In the genomic region with DNA sequence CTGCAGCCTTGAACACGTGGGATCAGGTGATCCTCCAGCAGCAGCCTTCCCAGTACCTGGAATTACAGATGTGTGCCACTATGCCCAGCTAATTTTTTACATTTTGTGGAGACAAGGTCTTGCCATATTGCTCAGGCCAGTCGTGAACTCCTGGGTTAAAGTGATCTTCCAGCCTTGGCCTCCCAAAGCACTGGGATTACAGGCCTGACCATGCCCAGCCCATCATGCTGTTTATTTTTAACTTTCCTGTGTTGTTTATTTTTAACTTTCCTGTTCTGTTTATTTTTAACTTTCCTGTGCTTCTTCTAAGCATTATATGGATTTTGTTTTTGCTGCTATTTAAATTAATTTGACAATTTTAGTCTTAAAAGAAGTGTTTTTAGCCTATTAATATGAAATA, we compare ENCODE assay signal across 21 cellular contexts.
DNase-seq lines count a peak whose midpoint lies in the region; ATAC-seq, FAIRE-seq and TF ChIP-seq lines count a peak whose summit lies in the region.
"Had no signal": no experiment of that assay in that cellular context is flagged by ENCODE, and none has a peak within 500 bp of the region (broad histone marks: within the 10 kb centered on the region; RNA-seq: fewer than 3 reads in every experiment).

No MANE protein-coding gene starts in this region.

- H3K4me3 Mint-ChIP-seq in progenitor cell of endocrine pancreas (ENCODE audit: low read depth): no peak overlapping the region
- H3K4me3 Mint-ChIP-seq: CD14-positive monocyte; CD4-positive, alpha-beta memory T cell; GM23338; HFFc6 had no signal

- H3K4me1 Mint-ChIP-seq in progenitor cell of endocrine pancreas (ENCODE audit: low read depth): peaks cover 4% of the 10 kb centered on the region
- H3K4me1 Mint-ChIP-seq: CD14-positive monocyte; CD4-positive, alpha-beta memory T cell; GM23338 had no signal

- ATAC-seq in Right ventricle myocardium inferior (no peak), GM19467 (IDR thresholded peaks at IDR 0.05; ENCODE audit: unreplicated experiment) (no peak)
- ATAC-seq: GM23338, HCT116 had no signal

- H3K4me3 ChIP-seq in left ventricle myocardium inferior (no peak overlapping the region), PC-9 (no peak overlapping the region), kidney (ENCODE audit: low read length in 2 of 2) (no peak overlapping the region), colonic mucosa (no peak overlapping the region)
- H3K4me3 ChIP-seq: GM23338 had no signal

- no peaks in the 10 kb centered on the region for H3F3A ChIP-seq in PC-9 (ENCODE audit: insufficient read depth, low read depth)

- no TSS peak for BruUV-seq in PC-9 (replicated peaks; lab: Mats Ljungman, UMichigan)

- H3K27ac ChIP-seq in left ventricle myocardium inferior (replicated peaks) (peak overlapping the region; percentile 42), PC-9 (no peak overlapping the region), kidney (ENCODE audit: low read depth in 2 of 2, low read length in 2 of 2) (no peak overlapping the region), colonic mucosa (no peak overlapping the region)
- H3K27ac ChIP-seq: HL-60 had no signal

- H3K79me2 ChIP-seq in PC-9 (ENCODE audit: low read depth): no peaks in the 10 kb centered on the region

- no peak for FAIRE-seq in kidney (lab: Jason Lieb, UNC)
- FAIRE-seq: GM12892, GM18507 had no signal

- TF ChIP-seq CTCF in left ventricle myocardium inferior (IDR thresholded peaks at IDR 0.05; ENCODE audit: borderline replicate concordance) (no peak), PC-9 (conservative IDR thresholded peaks at IDR 0.05) (no peak), kidney (IDR thresholded peaks at IDR 0.05; ENCODE audit: borderline replicate concordance, extremely low read depth, insufficient read depth) (no peak), progenitor cell of endocrine pancreas (IDR thresholded peaks at IDR 0.05; ENCODE audit: unreplicated experiment) (no peak), colonic mucosa (IDR thresholded peaks at IDR 0.05) (no peak)

- H3K27ac Mint-ChIP-seq in progenitor cell of endocrine pancreas: peak overlapping the region; percentile 5
- H3K27ac Mint-ChIP-seq: CD14-positive monocyte; CD4-positive, alpha-beta memory T cell; GM23338; HFFc6 had no signal

- H3K36me3 Mint-ChIP-seq in progenitor cell of endocrine pancreas (ENCODE audit: insufficient read depth): no peaks in the 10 kb centered on the region
- H3K36me3 Mint-ChIP-seq: CD14-positive monocyte; CD4-positive, alpha-beta memory T cell had no signal

- H3K4me1 ChIP-seq in left ventricle myocardium inferior: peaks cover 62% of the 10 kb centered on the region
- H3K4me1 ChIP-seq in PC-9 (replicated peaks; ENCODE audit: insufficient read depth): no peaks in the 10 kb centered on the region
- no peaks in the 10 kb centered on the region for H3K4me1 ChIP-seq in kidney (ENCODE audit: control insufficient read depth in 1 of 2, insufficient read depth in 1 of 2, low read depth in 1 of 2, low read length in 2 of 2)
- H3K4me1 ChIP-seq in colonic mucosa: no peaks in the 10 kb centered on the region
- H3K4me1 ChIP-seq: BE2C had no signal

- CTCF ChIA-PET in PC-9 (lab: Charles Lee): no interaction called here

- no peaks in the 10 kb centered on the region for H3K9me2 ChIP-seq in PC-9 (ENCODE audit: insufficient read depth)

- H3K9me3 ChIP-seq in left ventricle myocardium inferior (replicated peaks) (no peaks in the 10 kb centered on the region), PC-9 (ENCODE audit: insufficient read depth, low read depth) (no peaks in the 10 kb centered on the region), kidney (ENCODE audit: control insufficient read depth in 1 of 2, low read length in 2 of 2) (no peaks in the 10 kb centered on the region), colonic mucosa (no peaks in the 10 kb centered on the region)
- H3K9me3 ChIP-seq: BE2C had no signal

- H3K9me3 Mint-ChIP-seq in progenitor cell of endocrine pancreas (ENCODE audit: low read depth): no peaks in the 10 kb centered on the region

- H3K36me3 ChIP-seq in left ventricle myocardium inferior: no peaks in the 10 kb centered on the region
- no peaks in the 10 kb centered on the region for H3K36me3 ChIP-seq in PC-9 (ENCODE audit: low read depth)
- H3K36me3 ChIP-seq in kidney (ENCODE audit: control insufficient read depth in 1 of 2, insufficient read depth in 2 of 2, low read length in 2 of 2): no peaks in the 10 kb centered on the region
- H3K36me3 ChIP-seq in colonic mucosa: no peaks in the 10 kb centered on the region
- H3K36me3 ChIP-seq: BE2C had no signal

- H3K27me3 Mint-ChIP-seq in progenitor cell of endocrine pancreas: no peaks in the 10 kb centered on the region
- H3K27me3 Mint-ChIP-seq: CD4-positive, alpha-beta memory T cell had no signal

- POLR2A ChIA-PET in PC-9 (lab: Charles Lee; ENCODE audit: unreplicated experiment): no interaction called here

- no peaks in the 10 kb centered on the region for H4K20me1 ChIP-seq in PC-9 (ENCODE audit: insufficient read depth)

- H3K27me3 ChIP-seq in left ventricle myocardium inferior (ENCODE audit: low read depth) (no peaks in the 10 kb centered on the region), PC-9 (ENCODE audit: insufficient read depth, low read depth) (no peaks in the 10 kb centered on the region), colonic mucosa (no peaks in the 10 kb centered on the region)
- H3K27me3 ChIP-seq: BE2C had no signal

- H2AFZ ChIP-seq in PC-9: 0 out of 2 replicates have a peak overlapping the region, but pooled peaks have one; percentile 22
- H2AFZ ChIP-seq: GM23338 had no signal

- DNase-seq in left ventricle myocardium inferior (no peak), Right ventricle myocardium inferior (ENCODE audit: missing footprints) (no peak), PC-9 (no peak), kidney (peak; percentile 17), progenitor cell of endocrine pancreas (ENCODE audit: low spot score, unreplicated experiment) (no peak), T-helper 2 cell (no peak), colonic mucosa (no peak)
- DNase-seq: ACHN; BE2C; CD4-positive, alpha-beta memory T cell; DMS79; GDM1; H7; HFFc6 had no signal

- H3K9ac ChIP-seq in kidney (ENCODE audit: low read length in 2 of 2) (no peak overlapping the region), colonic mucosa (ENCODE audit: low read depth in 2 of 2, low read length in 2 of 2) (no peak overlapping the region)

- intact Hi-C loops in left ventricle myocardium inferior (cut with micrococcal nuclease): no loop called here
- intact Hi-C loops in Right ventricle myocardium inferior (cut with DNase I): no loop called here
- intact Hi-C loops in PC-9 (cut with micrococcal nuclease; ENCODE audit: unreplicated experiment): no loop called here
- intact Hi-C loops in kidney (cut with DNase I): no loop called here
- intact Hi-C loops in colonic mucosa (cut with DNase I): no loop called here

- no peak overlapping the region for H3K4me2 ChIP-seq in PC-9
- H3K4me2 ChIP-seq: GM23338 had no signal
